Comparison of ENCODE assay signal across 1 cellular context in the genomic region with DNA sequence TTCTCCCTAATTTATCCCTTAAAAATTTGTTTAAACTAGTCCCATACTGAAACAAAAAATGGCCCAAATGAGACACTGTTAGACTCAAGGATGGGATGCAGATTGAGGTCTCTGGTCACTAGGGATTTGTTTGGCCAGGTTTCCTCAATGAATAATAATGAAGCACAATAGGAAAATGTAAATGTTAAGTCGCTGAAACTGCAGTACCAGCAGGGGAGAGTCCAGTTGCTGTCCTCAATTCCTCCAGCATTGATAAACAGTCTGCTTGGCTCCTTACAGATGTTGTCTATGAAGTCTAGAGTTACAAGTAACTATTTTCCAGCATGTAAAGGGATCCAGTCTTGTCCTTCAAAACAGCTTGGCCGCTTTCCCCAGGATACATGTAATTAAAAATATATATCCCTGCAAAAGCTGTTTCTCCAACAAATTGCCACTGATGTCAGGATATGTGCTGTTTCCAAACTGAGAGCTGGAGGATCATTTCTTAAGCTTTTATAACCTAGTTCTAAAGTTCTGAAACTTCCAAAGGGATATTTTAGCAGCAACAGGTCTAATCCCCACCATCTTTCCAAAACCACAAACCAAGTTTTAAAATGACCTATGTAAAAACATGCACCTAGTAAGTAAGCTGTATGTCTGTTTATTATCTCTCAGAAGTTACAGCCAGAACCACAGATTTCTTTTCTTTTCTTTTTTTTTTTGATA.
TF ChIP-seq lines count a peak whose summit lies in the region.

No MANE protein-coding gene starts in this region.

TF ChIP-seq in WTC11, 78 proteins besides CTCF, POLR2A, EP300 and RAD21 (continued from another document):
- TF ChIP-seq AR (CRISPR knock-in tag; IDR thresholded peaks at IDR 0.05) (no peak), ELF4 (CRISPR knock-in tag; IDR thresholded peaks at IDR 0.05; ENCODE audit: low read depth) (no peak), IRF2 (CRISPR knock-in tag; IDR thresholded peaks at IDR 0.05; ENCODE audit: borderline replicate concordance, low read depth) (no peak), JAZF1 (CRISPR knock-in tag; IDR thresholded peaks at IDR 0.05) (no peak), GRHL2 (CRISPR knock-in tag; IDR thresholded peaks at IDR 0.05; ENCODE audit: insufficient replicate concordance, severe bottlenecking) (no peak), TEAD4 (CRISPR knock-in tag; IDR thresholded peaks at IDR 0.05) (no peak), ZBTB21 (CRISPR knock-in tag; IDR thresholded peaks at IDR 0.05; ENCODE audit: borderline replicate concordance) (no peak), SMAD3 (CRISPR knock-in tag; IDR thresholded peaks at IDR 0.05; ENCODE audit: borderline replicate concordance) (no peak)
- TF ChIP-seq, protein P1, sequence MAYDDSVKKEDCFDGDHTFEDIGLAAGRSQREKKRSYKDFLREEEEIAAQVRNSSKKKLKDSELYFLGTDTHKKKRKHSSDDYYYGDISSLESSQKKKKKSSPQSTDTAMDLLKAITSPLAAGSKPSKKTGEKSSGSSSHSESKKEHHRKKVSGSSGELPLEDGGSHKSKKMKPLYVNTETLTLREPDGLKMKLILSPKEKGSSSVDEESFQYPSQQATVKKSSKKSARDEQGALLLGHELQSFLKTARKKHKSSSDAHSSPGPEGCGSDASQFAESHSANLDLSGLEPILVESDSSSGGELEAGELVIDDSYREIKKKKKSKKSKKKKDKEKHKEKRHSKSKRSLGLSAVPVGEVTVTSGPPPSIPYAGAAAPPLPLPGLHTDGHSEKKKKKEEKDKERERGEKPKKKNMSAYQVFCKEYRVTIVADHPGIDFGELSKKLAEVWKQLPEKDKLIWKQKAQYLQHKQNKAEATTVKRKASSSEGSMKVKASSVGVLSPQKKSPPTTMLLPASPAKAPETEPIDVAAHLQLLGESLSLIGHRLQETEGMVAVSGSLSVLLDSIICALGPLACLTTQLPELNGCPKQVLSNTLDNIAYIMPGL (CRISPR knock-in tag; IDR thresholded peaks at IDR 0.05), result no peak
